ENCODE assay signal across 15 cellular contexts in genomic region chr18:3340682-3341097, GRCh38.
DNase-seq lines count a peak whose midpoint lies in the region; ATAC-seq and TF ChIP-seq lines count a peak whose summit lies in the region.
"Had no signal": no experiment of that assay in that cellular context is flagged by ENCODE, and none has a peak within 500 bp of the region (broad histone marks: within the 10 kb centered on the region; RNA-seq: fewer than 3 reads in every experiment).

No MANE protein-coding gene starts in this region.

- POLR2A ChIA-PET in A673 (lab: Charles Lee; ENCODE audit: low non-redundant PET): no interaction called here
- POLR2A ChIA-PET in PC-3 (lab: Charles Lee; ENCODE audit: unreplicated experiment): no interaction called here

- no peaks in the 10 kb centered on the region for H3K27me3 ChIP-seq in A673 (replicated peaks; ENCODE audit: insufficient read depth, low read depth, low read length, poor library complexity)
- H3K27me3 ChIP-seq in HAP-1 (ENCODE audit: low read depth): no peaks in the 10 kb centered on the region
- H3K27me3 ChIP-seq in PC-3 (ENCODE audit: low read length): no peaks in the 10 kb centered on the region
- H3K27me3 ChIP-seq: SJCRH30 had no signal

- in situ Hi-C loops in HAP-1 (cut with MboI; ENCODE audit: low sequenced_read_pairs): no loop called here

- H2AFZ ChIP-seq in PC-3 (ENCODE audit: low read length): 0 out of 2 replicates have a peak overlapping the region, but pooled peaks have one; percentile 3

- H3K79me2 ChIP-seq in PC-3 (ENCODE audit: low read length): no peaks in the 10 kb centered on the region

- H3K9me2 ChIP-seq in PC-3 (replicated peaks; ENCODE audit: low read length): no peaks in the 10 kb centered on the region

- no peaks in the 10 kb centered on the region for H4K20me1 ChIP-seq in PC-3 (ENCODE audit: low read length)

- no TSS peak for BruUV-seq in A673 (replicated peaks; lab: Mats Ljungman, UMichigan)
- no TSS peak for BruUV-seq in PC-3 (replicated peaks; lab: Mats Ljungman, UMichigan)

- CTCF ChIA-PET in A673 (lab: Charles Lee): no interaction called here
- CTCF ChIA-PET in PC-3 (lab: Charles Lee): no interaction called here

- ATAC-seq in PC-3 (peak; percentile 87), GM18517 (IDR thresholded peaks at IDR 0.05; ENCODE audit: unreplicated experiment) (no peak)
- ATAC-seq: stimulated activated memory B cell treated with anti-CD40 and anti-IgM and Interleukin-4, amounts not matched to agents 10 μg/mL and 1 μg/mL and 100 μg/mL, for 72 hours had no signal

- peak overlapping the region; percentile 30; the same call in 1 of the 2 replicates for H3K9ac ChIP-seq in PC-3 (ENCODE audit: low read length)

- intact Hi-C loops in A673 (cut with micrococcal nuclease; ENCODE audit: unreplicated experiment) (no loop called here), PC-3 (cut with micrococcal nuclease) (no loop called here)

- H3K27ac ChIP-seq in A673 (ENCODE audit: low read depth, low read length, poor library complexity, severe bottlenecking): no peak overlapping the region
- peak overlapping the region; percentile 55 for H3K27ac ChIP-seq in PC-3 (ENCODE audit: low read length)
- H3K27ac ChIP-seq: epithelial cell of prostate, SJCRH30 had no signal

- H3K4me3 ChIP-seq in A673 (ENCODE audit: low read depth, low read length, poor library complexity, severe bottlenecking) (no peak overlapping the region), HAP-1 (no peak overlapping the region), PC-3 (ENCODE audit: low read length) (no peak overlapping the region)
- H3K4me3 ChIP-seq: SJCRH30 had no signal

- DNase-seq in A673 (ENCODE audit: low spot score) (peak; percentile 56), HAP-1 (ENCODE audit: low spot score in 2 of 2) (peak; percentile 38 to 51), PC-3 (peak; percentile 51), iris pigment epithelial cell (ENCODE audit: low read depth) (peak; percentile 44), NCI-H2107 (lab: John Stamatoyannopoulos, UW) (no peak), iPS-NIHi11 (ENCODE audit: low spot score) (no peak), GF-D8 (lab: John Stamatoyannopoulos, UW) (no peak)
- DNase-seq: NCI-H1436; NCI-H526 treated with DMSO at 0.1 percent for 48 hours; posterior cingulate gyrus; SJCRH30; stimulated activated CD4-positive, alpha-beta T cell treated with anti-CD3 and anti-CD28 coated beads, Interleukin-2, amount 100 ng/mL, for 48 hours had no signal

- H3F3A ChIP-seq in PC-3 (ENCODE audit: low read length, unreplicated experiment): no peaks in the 10 kb centered on the region

- no peaks in the 10 kb centered on the region for H3K9me3 ChIP-seq in A673 (ENCODE audit: low read depth, low read length, poor library complexity, severe bottlenecking)
- H3K9me3 ChIP-seq in HAP-1: no peaks in the 10 kb centered on the region; the same call in 1 of the 2 replicates
- no peaks in the 10 kb centered on the region for H3K9me3 ChIP-seq in PC-3 (ENCODE audit: low read length)
- H3K9me3 ChIP-seq: SJCRH30 had no signal

- TF ChIP-seq CTCF in A673 (conservative IDR thresholded peaks at IDR 0.05; ENCODE audit: low read depth, low read length) (no peak), PC-3 (conservative IDR thresholded peaks at IDR 0.05; ENCODE audit: low read depth, low read length) (no peak)

- H3K36me3 ChIP-seq in A673 (ENCODE audit: insufficient read depth, low read length, poor library complexity, severe bottlenecking) (no peaks in the 10 kb centered on the region), HAP-1 (replicated peaks) (no peaks in the 10 kb centered on the region), PC-3 (ENCODE audit: low read depth, low read length) (no peaks in the 10 kb centered on the region)
- H3K36me3 ChIP-seq: SJCRH30 had no signal

- H3K4me2 ChIP-seq in PC-3 (ENCODE audit: low read length): no peak overlapping the region

- H3K4me1 ChIP-seq in A673 (ENCODE audit: insufficient read depth, low read length, poor library complexity, severe bottlenecking) (peaks cover 13% of the 10 kb centered on the region), HAP-1 (peaks cover 21% of the 10 kb centered on the region), PC-3 (ENCODE audit: insufficient read depth, low read length) (peaks cover 8% of the 10 kb centered on the region)
- H3K4me1 ChIP-seq: SJCRH30 had no signal

Comparison
In these comparisons a context has a peak if more than half of its experiments do, and no peak if none do; other contexts are left out.
1. DNase-seq: peak in A673 (single experiment), HAP-1 (2 of 2), PC-3 (single experiment) and iris pigment epithelial cell (single experiment); none in NCI-H2107 (single experiment), iPS-NIHi11 (single experiment) and GF-D8 (single experiment).